1 cellular context compared by ENCODE assay signal in genomic region chr22:39179841-39180335, GRCh38.
TF ChIP-seq lines count a peak whose summit lies in the region.

No MANE protein-coding gene starts in this region.

TF ChIP-seq in H1, 55 proteins besides CTCF, POLR2A, EP300 and RAD21:
- TF ChIP-seq HDAC6 (IDR thresholded peaks at IDR 0.05; ENCODE audit: low read depth, low read length) (no peak), SRF (IDR thresholded peaks at IDR 0.05; ENCODE audit: low read depth, low read length) (no peak), SUZ12 (IDR thresholded peaks at IDR 0.05; ENCODE audit: low read length) (no peak), RFX5 (IDR thresholded peaks at IDR 0.05; ENCODE audit: borderline replicate concordance, low read depth, low read length) (no peak), CTBP2 (IDR thresholded peaks at IDR 0.05; ENCODE audit: borderline replicate concordance, insufficient read depth, insufficient read length, low read length) (no peak), BACH1 (IDR thresholded peaks at IDR 0.05; ENCODE audit: low read length) (no peak), ATF2 (IDR thresholded peaks at IDR 0.05; ENCODE audit: low read length) (no peak), ASH2L (IDR thresholded peaks at IDR 0.05; ENCODE audit: low read length) (no peak), ZNF274 (IDR thresholded peaks at IDR 0.05; ENCODE audit: borderline replicate concordance, extremely low read depth, low read length) (no peak), HDAC2 (IDR thresholded peaks at IDR 0.05; ENCODE audit: borderline replicate concordance in 1 of 2, low read depth in 2 of 2, low read length in 2 of 2) (no peak), NANOG (IDR thresholded peaks at IDR 0.05; ENCODE audit: insufficient read depth, low read depth, low read length, poor library complexity, severe bottlenecking) (no peak), YY1 (IDR thresholded peaks at IDR 0.05; ENCODE audit: low read depth, low read length) (no peak), JUND (IDR thresholded peaks at IDR 0.05; ENCODE audit: low read length) (no peak), TEAD4 (IDR thresholded peaks at IDR 0.05; ENCODE audit: low read depth, low read length) (no peak), KDM1A (IDR thresholded peaks at IDR 0.05; ENCODE audit: borderline replicate concordance, low read length) (no peak)
